ENCODE assay signal across 35 cellular contexts in genomic region chr16:85441890-85442670, GRCh38.
"Had no signal": no experiment of that assay in that cellular context is flagged by ENCODE, and none has a peak within 500 bp of the region (broad histone marks: within the 10 kb centered on the region; RNA-seq: fewer than 3 reads in every experiment).

No MANE protein-coding gene starts in this region.

- H3K27me3 ChIP-seq: brain microvascular endothelial cell had no signal

- H3K36me3 Mint-ChIP-seq: activated CD8-positive, alpha-beta memory T cell treated with anti-CD3 and anti-CD28 coated beads, Interleukin-2, amount 10 ng/mL, durations not matched to agents 7 days and 5 days; activated naive CD4-positive, alpha-beta T cell treated with anti-CD3 and anti-CD28 coated beads, Interleukin-2, amount 10 ng/mL, durations not matched to agents 7 days and 5 days; activated naive CD8-positive, alpha-beta T cell had no signal

- H3K27ac ChIP-seq: brain microvascular endothelial cell, KMS-11, PC-9, RWPE1, VCaP had no signal

- ATAC-seq: activated CD8-positive, alpha-beta memory T cell treated with anti-CD3 and anti-CD28 coated beads, Interleukin-2, amount 10 ng/mL, durations not matched to agents 7 days and 5 days; activated naive CD8-positive, alpha-beta T cell treated with anti-CD3 and anti-CD28 coated beads, Interleukin-2, amount 50 U/mL, for 24 hours; Right ventricle myocardium inferior had no signal

- H2AFZ ChIP-seq: PC-9 had no signal

- H3K4me3 ChIP-seq: PC-9 had no signal

- FAIRE-seq: RCC 7860 had no signal

- H3K4me3 Mint-ChIP-seq: activated B cell treated with CpG ODN at 0.5 μM for 24 hours; activated CD4-positive, alpha-beta memory T cell treated with anti-CD3 and anti-CD28 coated beads, Interleukin-2, amount 10 ng/mL, durations not matched to agents 7 days and 5 days; activated CD8-positive, alpha-beta memory T cell treated with anti-CD3 and anti-CD28 coated beads, Interleukin-2, amount 10 ng/mL, durations not matched to agents 7 days and 5 days; activated naive CD4-positive, alpha-beta T cell treated with anti-CD3 and anti-CD28 coated beads, Interleukin-2, amount 10 ng/mL, durations not matched to agents 7 days and 5 days; activated naive CD8-positive, alpha-beta T cell; activated naive CD8-positive, alpha-beta T cell treated with anti-CD3 and anti-CD28 coated beads, Interleukin-2, amount 50 U/mL, for 24 hours had no signal

- H3K9me3 Mint-ChIP-seq: activated B cell treated with CpG ODN at 0.5 μM for 24 hours; activated CD4-positive, alpha-beta memory T cell treated with anti-CD3 and anti-CD28 coated beads, Interleukin-2, amount 10 ng/mL, durations not matched to agents 7 days and 5 days; activated naive CD4-positive, alpha-beta T cell treated with anti-CD3 and anti-CD28 coated beads, Interleukin-2, amount 10 ng/mL, durations not matched to agents 7 days and 5 days; activated naive CD8-positive, alpha-beta T cell treated with anti-CD3 and anti-CD28 coated beads, Interleukin-2, amount 50 U/mL, for 24 hours had no signal

- H3K4me2 ChIP-seq: KMS-11, PC-9 had no signal

- H3K27ac Mint-ChIP-seq: activated B cell treated with CpG ODN at 0.5 μM for 24 hours; activated CD4-positive, alpha-beta memory T cell treated with anti-CD3 and anti-CD28 coated beads, Interleukin-2, amount 10 ng/mL, durations not matched to agents 7 days and 5 days; activated CD8-positive, alpha-beta memory T cell treated with anti-CD3 and anti-CD28 coated beads, Interleukin-2, amount 10 ng/mL, durations not matched to agents 7 days and 5 days; activated naive CD4-positive, alpha-beta T cell treated with anti-CD3 and anti-CD28 coated beads, Interleukin-2, amount 10 ng/mL, durations not matched to agents 7 days and 5 days; activated naive CD8-positive, alpha-beta T cell; activated naive CD8-positive, alpha-beta T cell treated with anti-CD3 and anti-CD28 coated beads, Interleukin-2, amount 50 U/mL, for 24 hours had no signal

- H3K36me3 ChIP-seq: brain microvascular endothelial cell had no signal

- H3K27me3 Mint-ChIP-seq: activated CD4-positive, alpha-beta memory T cell treated with anti-CD3 and anti-CD28 coated beads, Interleukin-2, amount 10 ng/mL, durations not matched to agents 7 days and 5 days; activated CD8-positive, alpha-beta memory T cell treated with anti-CD3 and anti-CD28 coated beads, Interleukin-2, amount 10 ng/mL, durations not matched to agents 7 days and 5 days; activated naive CD8-positive, alpha-beta T cell; activated naive CD8-positive, alpha-beta T cell treated with anti-CD3 and anti-CD28 coated beads, Interleukin-2, amount 50 U/mL, for 24 hours had no signal

- DNase-seq: activated B cell treated with CpG ODN at 0.5 μM for 24 hours; activated CD4-positive, alpha-beta memory T cell treated with anti-CD3 and anti-CD28 coated beads, Interleukin-2, amount 10 ng/mL, durations not matched to agents 7 days and 5 days; activated CD4-positive, alpha-beta T cell treated with anti-CD3 and anti-CD28 coated beads for 48 hours; activated CD4-positive, CD25-positive, alpha-beta regulatory T cell treated with anti-CD3 and anti-CD28 coated beads, Interleukin-2, amount 50 U/mL, for 72 hours; activated CD8-positive, alpha-beta memory T cell treated with anti-CD3 and anti-CD28 coated beads for 24 hours; activated CD8-positive, alpha-beta memory T cell treated with anti-CD3 and anti-CD28 coated beads, Interleukin-2, amount 10 ng/mL, durations not matched to agents 7 days and 5 days; activated CD8-positive, alpha-beta memory T cell treated with anti-CD3 and anti-CD28 coated beads, Interleukin-2, amount 50 U/mL, for 48 hours; activated effector memory CD4-positive, alpha-beta T cell treated with Interleukin-2 at 50 U/mL for 16 hours; activated naive CD4-positive, alpha-beta T cell treated with anti-CD3 and anti-CD28 coated beads, Interleukin-2, amount 10 ng/mL, durations not matched to agents 7 days and 5 days; activated naive CD8-positive, alpha-beta T cell treated with anti-CD3 and anti-CD28 coated beads, Interleukin-2, amount 50 U/mL, for 24 hours; activated T-cell treated with anti-CD3 and anti-CD28 coated beads, Interleukin-2, amount 50 U/mL, for 48 hours; anterior cingulate cortex; brain microvascular endothelial cell; central memory CD4-positive, alpha-beta T cell; MM.1S; MV-4-11; NCI-H1092; NCI-H1436 treated with DMSO at 0.1 percent for 48 hours; NCI-H1694 treated with DMSO at 0.1 percent for 48 hours; NCI-H2029; NCI-H2171; NCI-H510A; NCI-H526; NCI-H748 treated with DMSO at 0.1 percent for 48 hours; PC-9; SW 1271; T-helper 1 cell; T-helper 2 cell; T-helper 9 cell had no signal

- H3K4me1 Mint-ChIP-seq: activated B cell treated with CpG ODN at 0.5 μM for 24 hours; activated CD4-positive, alpha-beta memory T cell treated with anti-CD3 and anti-CD28 coated beads, Interleukin-2, amount 10 ng/mL, durations not matched to agents 7 days and 5 days; activated CD8-positive, alpha-beta memory T cell treated with anti-CD3 and anti-CD28 coated beads, Interleukin-2, amount 10 ng/mL, durations not matched to agents 7 days and 5 days; activated naive CD4-positive, alpha-beta T cell treated with anti-CD3 and anti-CD28 coated beads, Interleukin-2, amount 10 ng/mL, durations not matched to agents 7 days and 5 days had no signal

- H3K9ac ChIP-seq: KMS-11 had no signal
